10 cellular contexts compared by ENCODE assay signal in the genomic region with DNA sequence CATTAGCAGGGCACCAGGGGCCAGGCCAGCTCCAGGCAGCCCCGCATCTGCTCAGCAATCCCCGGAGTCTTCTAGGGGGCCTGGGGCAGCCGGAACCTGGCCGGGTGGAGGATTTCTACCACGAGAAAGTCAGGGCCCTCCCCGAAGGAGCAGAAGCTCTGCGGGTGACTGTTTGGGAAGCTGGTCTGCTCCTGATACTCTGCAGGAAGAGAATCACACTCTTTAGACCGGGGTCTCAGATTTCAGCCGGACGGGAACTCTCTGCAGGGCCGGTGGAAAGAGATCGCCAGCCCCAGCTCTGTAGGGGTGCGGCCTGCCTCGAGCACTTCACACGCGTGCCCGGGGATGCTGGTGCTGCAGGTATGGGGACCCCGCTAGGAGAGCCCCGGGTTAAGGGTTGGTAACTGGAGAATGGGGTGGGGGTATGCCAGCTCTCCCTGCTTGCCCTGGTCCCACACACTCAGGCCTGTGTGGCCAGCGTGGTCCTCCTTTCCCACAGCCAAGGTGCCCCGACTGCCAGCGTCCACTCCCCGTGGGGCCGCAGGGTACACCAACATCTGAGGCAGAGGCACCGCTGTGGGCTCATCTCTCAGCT. TPM values are rescaled to one million over a fixed set of nuclear protein-coding genes. Genes with fewer than 3 reads are reported as not detected.
DNase-seq lines count a peak whose midpoint lies in the region; ATAC-seq, FAIRE-seq and TF ChIP-seq lines count a peak whose summit lies in the region.
"Had no signal": no experiment of that assay in that cellular context is flagged by ENCODE, and none has a peak within 500 bp of the region (broad histone marks: within the 10 kb centered on the region; RNA-seq: fewer than 3 reads in every experiment).

No MANE protein-coding gene starts in this region.

- H3K9ac ChIP-seq in kidney (ENCODE audit: low read length in 2 of 2): no peak overlapping the region

- H3K36me3 ChIP-seq in kidney (ENCODE audit: control insufficient read depth in 1 of 2, insufficient read depth in 2 of 2, low read length in 2 of 2): no peaks in the 10 kb centered on the region
- H3K36me3 ChIP-seq in spleen: peaks cover 0 to 34% (median 0%) of the 10 kb centered on the region in 6 donors

- no peak overlapping the region for H3K27ac ChIP-seq in kidney (ENCODE audit: low read depth in 2 of 2, low read length in 2 of 2)
- H3K27ac ChIP-seq in spleen: peak overlapping the region in 3 of 8 donors; percentile 47 to 73 (median 51)

- FAIRE-seq in kidney (lab: Jason Lieb, UNC): no peak

- TF ChIP-seq CTCF in kidney (IDR thresholded peaks at IDR 0.05; ENCODE audit: borderline replicate concordance, extremely low read depth, insufficient read depth): no peak
- no peak for TF ChIP-seq CTCF in spleen (IDR thresholded peaks at IDR 0.05 in 8 of 11, conservative IDR thresholded peaks at IDR 0.05 in 3 of 11)

- peaks cover 11 to 12% of the 10 kb centered on the region in 2 donors for H3K4me1 ChIP-seq in kidney (ENCODE audit: control insufficient read depth in 1 of 2, insufficient read depth in 1 of 2, low read depth in 1 of 2, low read length in 2 of 2)
- peaks cover 35 to 84% (median 61%) of the 10 kb centered on the region in 6 donors for H3K4me1 ChIP-seq in spleen

- ATAC-seq in GM19324 (IDR thresholded peaks at IDR 0.05; ENCODE audit: low FRiP score, unreplicated experiment): no peak

- WGBS in spleen, 5 donors: 80 to 91% (median 89%) methylated on average over 15 to 25 of the region's 25 CpGs

- H3K27me3 ChIP-seq in spleen (replicated peaks in 1 of 7): no peaks in the 10 kb centered on the region

- DNase-seq in activated CD4-positive, alpha-beta T cell treated with anti-CD3 and anti-CD28 coated beads for 48 hours: peak; percentile 1
- no peak for DNase-seq in activated CD4-positive, alpha-beta T cell treated with anti-CD3 and anti-CD28 coated beads, Interleukin-2, amount 50 U/mL, for 4 hours
- DNase-seq in activated CD8-positive, alpha-beta memory T cell treated with anti-CD3 and anti-CD28 coated beads, Interleukin-2, amount 50 U/mL, for 4 hours: peak; percentile 11
- peak; percentile 63 for DNase-seq in kidney
- peak; percentile 67 for DNase-seq in spleen
- DNase-seq in GF-D8 (lab: John Stamatoyannopoulos, UW): no peak
- no peak for DNase-seq in DMS53 (lab: John Stamatoyannopoulos, UW)
- DNase-seq: naive B cell, NCI-H1436 treated with DMSO at 0.1 percent for 48 hours had no signal

- no peaks in the 10 kb centered on the region for H3K9me3 ChIP-seq in kidney (ENCODE audit: control insufficient read depth in 1 of 2, low read length in 2 of 2)
- H3K9me3 ChIP-seq in spleen: no peaks in the 10 kb centered on the region

- H3K4me3 ChIP-seq in kidney (ENCODE audit: low read length in 2 of 2) (no peak overlapping the region), spleen (no peak overlapping the region)

- TF ChIP-seq POLR2A in spleen (IDR thresholded peaks at IDR 0.05): no peak

- intact Hi-C loops in kidney (cut with DNase I) (no loop called here), spleen (cut with DNase I; ENCODE audit: low total_unique reads) (no loop called here)

RNA-seq across cellular contexts. Expression of gene RASA3, which starts 20.1 kb away (rescaled TPM):
- total RNA-seq in kidney (28.8 TPM), spleen (10 to 100 TPM; 35.9 to 52.8 (median 52.0) TPM)
- polyA plus RNA-seq in kidney (ENCODE audit: insufficient read depth, low read depth, low replicate concordance) (4.2 TPM), spleen (10 to 100 TPM; 11.7 to 17.2 (median 12.1) TPM)

Comparison
In these comparisons a context has a peak if more than half of its experiments do, and no peak if none do; other contexts are left out.
1. DNase-seq: peak in activated CD4-positive, alpha-beta T cell treated with anti-CD3 and anti-CD28 coated beads for 48 hours (single experiment), activated CD8-positive, alpha-beta memory T cell treated with anti-CD3 and anti-CD28 coated beads, Interleukin-2, amount 50 U/mL, for 4 hours (single experiment), kidney (single experiment) and spleen (single experiment); none in activated CD4-positive, alpha-beta T cell treated with anti-CD3 and anti-CD28 coated beads, Interleukin-2, amount 50 U/mL, for 4 hours (0 of 2), GF-D8 (single experiment) and DMS53 (single experiment).